Comparison of ENCODE assay signal across 1 cellular context in the genomic region with DNA sequence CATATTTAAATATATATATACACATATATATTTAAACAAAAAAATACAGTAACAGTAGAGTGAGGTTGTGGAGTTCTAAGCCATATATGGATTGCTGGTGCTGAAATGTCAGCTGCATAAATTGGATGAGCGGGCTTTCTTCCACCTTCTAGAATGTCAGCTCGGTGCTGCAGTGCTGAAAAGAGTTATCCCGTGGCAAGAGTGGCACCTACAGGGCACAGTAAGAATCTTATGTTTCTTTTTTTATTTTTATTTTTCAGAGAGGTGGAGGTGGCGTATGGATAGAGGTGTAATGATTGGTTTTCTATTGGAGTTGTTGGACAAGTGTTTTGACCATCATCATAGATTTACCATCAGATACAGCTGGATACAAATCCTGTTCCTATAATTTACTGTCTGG.
TF ChIP-seq lines count a peak whose summit lies in the region.

No MANE protein-coding gene starts in this region.

TF ChIP-seq in HEK293T, 16 proteins besides CTCF, POLR2A, EP300 and RAD21 (continued from another document):
- TF ChIP-seq, protein P1, sequence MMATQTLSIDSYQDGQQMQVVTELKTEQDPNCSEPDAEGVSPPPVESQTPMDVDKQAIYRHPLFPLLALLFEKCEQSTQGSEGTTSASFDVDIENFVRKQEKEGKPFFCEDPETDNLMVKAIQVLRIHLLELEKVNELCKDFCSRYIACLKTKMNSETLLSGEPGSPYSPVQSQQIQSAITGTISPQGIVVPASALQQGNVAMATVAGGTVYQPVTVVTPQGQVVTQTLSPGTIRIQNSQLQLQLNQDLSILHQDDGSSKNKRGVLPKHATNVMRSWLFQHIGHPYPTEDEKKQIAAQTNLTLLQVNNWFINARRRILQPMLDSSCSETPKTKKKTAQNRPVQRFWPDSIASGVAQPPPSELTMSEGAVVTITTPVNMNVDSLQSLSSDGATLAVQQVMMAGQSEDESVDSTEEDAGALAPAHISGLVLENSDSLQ (IDR thresholded peaks at IDR 0.05): no peak
- TF ChIP-seq ARNT (IDR thresholded peaks at IDR 0.05) (no peak), CTBP1 (IDR thresholded peaks at IDR 0.05; ENCODE audit: borderline replicate concordance) (no peak), SP1 (IDR thresholded peaks at IDR 0.05) (no peak)
TF ChIP-seq in HEK293T: peak in this region for 0.
